ENCODE assay signal across 15 cellular contexts in genomic region chr10:76341740-76342139, GRCh38.
DNase-seq lines count a peak whose midpoint lies in the region; ATAC-seq and TF ChIP-seq lines count a peak whose summit lies in the region.
"Had no signal": no experiment of that assay in that cellular context is flagged by ENCODE, and none has a peak within 500 bp of the region (broad histone marks: within the 10 kb centered on the region; RNA-seq: fewer than 3 reads in every experiment).

No MANE protein-coding gene starts in this region.

- no peaks in the 10 kb centered on the region for H3K36me3 ChIP-seq in BLaER1 treated with 17β-estradiol and CSF1 and Interleukin-3, amounts not matched to agents 10 nM and 100 nM
- no peaks in the 10 kb centered on the region for H3K36me3 ChIP-seq in mucosa of descending colon (ENCODE audit: low read depth)

- no peaks in the 10 kb centered on the region for H3K27me3 ChIP-seq in BLaER1 treated with 17β-estradiol and CSF1 and Interleukin-3, amounts not matched to agents 10 nM and 100 nM

- peak overlapping the region in 8 of 11 experiments; percentile 12 to 74 (median 57); a peak in 16 of 22 replicates for H3K4me2 ChIP-seq in BLaER1 treated with 17β-estradiol and CSF1 and Interleukin-3, amounts not matched to agents 10 nM and 100 nM

- H3K9me3 ChIP-seq in BLaER1 treated with 17β-estradiol and CSF1 and Interleukin-3, amounts not matched to agents 10 nM and 100 nM (replicated peaks in 1 of 11): peaks cover 5 to 17% (median 11%) of the 10 kb centered on the region in 11 experiments; a peak in 16 of 22 replicates
- no peaks in the 10 kb centered on the region for H3K9me3 ChIP-seq in mucosa of descending colon

- peaks cover 5 to 28% (median 20%) of the 10 kb centered on the region in 10 experiments; a peak in 18 of 20 replicates for H3K4me1 ChIP-seq in BLaER1 treated with 17β-estradiol and CSF1 and Interleukin-3, amounts not matched to agents 10 nM and 100 nM
- peaks cover 10% of the 10 kb centered on the region for H3K4me1 ChIP-seq in mucosa of descending colon (ENCODE audit: low read depth)

- no peak overlapping the region for H3K9ac ChIP-seq in BLaER1 treated with 17β-estradiol and CSF1 and Interleukin-3, amounts not matched to agents 10 nM and 100 nM
- H3K9ac ChIP-seq: GM23248 had no signal

- no peak overlapping the region for H3K4me3 ChIP-seq in BLaER1 treated with 17β-estradiol and CSF1 and Interleukin-3, amounts not matched to agents 10 nM and 100 nM
- H3K4me3 ChIP-seq in choroid plexus epithelial cell (ENCODE audit: low read depth, low read length): no peak overlapping the region
- H3K4me3 ChIP-seq in mucosa of descending colon: no peak overlapping the region
- H3K4me3 ChIP-seq: GM23248 had no signal

- DNase-seq in Kasumi-1 (lab: John Stamatoyannopoulos, UW) (peak; percentile 43 to 49), choroid plexus epithelial cell (ENCODE audit: low read depth) (peak; percentile 15), mucosa of descending colon (no peak), iPS-NIHi11 (ENCODE audit: low spot score) (no peak), cerebellar cortex (ENCODE audit: low spot score) (no peak), cardiac septum (ENCODE audit: low spot score) (no peak)
- no peak for DNase-seq in activated CD4-positive, alpha-beta T cell treated with anti-CD3 and anti-CD28 coated beads for 1 hour
- DNase-seq: ACHN; CD4-positive, alpha-beta memory T cell; DMS79; GM23248; H7 had no signal

- peak; percentile 14 for ATAC-seq in mucosa of descending colon

- H3K27ac ChIP-seq in BLaER1 treated with 17β-estradiol and CSF1 and Interleukin-3, amounts not matched to agents 10 nM and 100 nM: no peak overlapping the region
- H3K27ac ChIP-seq: C4-2B, GM23248, HL-60 had no signal

- no peak for TF ChIP-seq CTCF in choroid plexus epithelial cell (conservative IDR thresholded peaks at IDR 0.05; ENCODE audit: low read depth, low read length)
- no peak for TF ChIP-seq CTCF in mucosa of descending colon (IDR thresholded peaks at IDR 0.05)

- H4K20me1 ChIP-seq in BLaER1 treated with 17β-estradiol and CSF1 and Interleukin-3, amounts not matched to agents 10 nM and 100 nM: no peaks in the 10 kb centered on the region

- intact Hi-C loops in mucosa of descending colon (cut with DNase I, micrococcal nuclease) (no loop called here), cardiac septum (cut with DNase I) (no loop called here)

Comparison
In these comparisons a context has a peak if more than half of its experiments do, and no peak if none do; other contexts are left out.
1. DNase-seq: peak in Kasumi-1 (2 of 2) and choroid plexus epithelial cell (single experiment); none in mucosa of descending colon (0 of 3), iPS-NIHi11 (single experiment), activated CD4-positive, alpha-beta T cell treated with anti-CD3 and anti-CD28 coated beads for 1 hour (single experiment), cerebellar cortex (single experiment) and cardiac septum (single experiment).